8 cellular contexts compared by ENCODE assay signal in the genomic region with DNA sequence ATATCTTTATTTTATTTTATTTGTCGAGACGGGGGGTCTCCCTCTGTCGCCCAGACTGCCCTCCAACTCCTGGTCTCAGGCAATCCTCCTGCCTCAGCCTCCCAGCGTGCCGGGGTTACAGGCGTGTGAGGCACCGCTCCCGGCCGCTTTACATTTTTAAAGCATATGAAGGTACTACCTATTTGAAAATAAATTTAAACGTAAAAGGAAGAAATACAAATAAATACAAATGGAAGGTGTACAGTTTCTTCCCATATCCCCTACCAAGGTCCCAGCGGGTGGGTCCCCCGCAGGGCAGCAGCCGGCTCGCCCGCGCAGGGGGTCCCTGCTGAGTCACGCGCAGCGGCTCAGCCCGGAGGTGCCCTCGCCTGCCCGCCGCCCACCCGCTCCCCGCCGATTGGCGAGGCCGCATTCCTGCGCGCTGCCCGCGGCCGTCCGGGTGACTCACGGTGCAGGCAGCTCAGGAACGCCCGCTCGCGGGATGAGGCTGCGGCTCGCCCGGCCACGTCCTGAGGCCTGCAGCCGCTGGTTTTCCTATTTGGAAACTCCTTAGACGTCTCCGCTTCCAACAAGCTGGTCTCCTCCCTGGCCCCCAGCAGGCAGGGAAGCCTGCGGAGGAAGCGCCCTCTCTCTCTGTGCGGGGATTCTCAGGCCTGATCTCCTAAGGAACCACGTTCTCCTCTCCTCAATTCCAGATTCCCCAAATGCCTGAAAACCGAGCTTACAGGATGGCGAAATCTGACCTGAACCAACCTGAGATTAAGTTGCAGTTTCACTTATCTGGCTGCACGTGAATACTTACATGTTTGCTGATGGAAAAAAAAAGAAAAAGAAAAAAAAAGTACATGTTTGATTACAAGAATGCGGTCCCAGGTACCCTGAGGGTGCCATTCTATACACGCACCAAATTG. TPM values are rescaled to one million over a fixed set of nuclear protein-coding genes. Genes with fewer than 3 reads are reported as not detected.
DNase-seq lines count a peak whose midpoint lies in the region; ATAC-seq, FAIRE-seq and TF ChIP-seq lines count a peak whose summit lies in the region.

No MANE protein-coding gene starts in this region.

- no peaks in the 10 kb centered on the region for H3K36me3 Mint-ChIP-seq in endothelial cell (ENCODE audit: low read depth, unreplicated experiment)
- no peaks in the 10 kb centered on the region for H3K36me3 Mint-ChIP-seq in memory B cell

- no peak for DNase-seq in activated CD4-positive, CD25-positive, alpha-beta regulatory T cell (lab: John Stamatoyannopoulos, UW)
- DNase-seq in endothelial cell (ENCODE audit: low spot score) (peak; percentile 90), memory B cell (ENCODE audit: low spot score in 2 of 2) (no peak), NCI-H1436 (lab: John Stamatoyannopoulos, UW) (no peak)
- DNase-seq in stimulated activated CD8-positive, alpha-beta memory T cell treated with anti-CD3 and anti-CD28 coated beads, Interleukin-15, amount 100 ng/mL, for 48 hours (ENCODE audit: low read depth in 2 of 2) = peak; percentile 56 to 62

- peak overlapping the region; percentile 36 for H3K27ac Mint-ChIP-seq in endothelial cell (ENCODE audit: unreplicated experiment)
- H3K27ac Mint-ChIP-seq in memory B cell = no peak overlapping the region

- H3K4me3 Mint-ChIP-seq in endothelial cell (ENCODE audit: unreplicated experiment) = peak overlapping the region; percentile 45
- H3K4me3 Mint-ChIP-seq in memory B cell = peak overlapping the region; percentile 69

- H3K9me3 Mint-ChIP-seq in endothelial cell (ENCODE audit: unreplicated experiment) = no peaks in the 10 kb centered on the region
- no peaks in the 10 kb centered on the region for H3K9me3 Mint-ChIP-seq in memory B cell

- ATAC-seq in activated CD4-positive, CD25-positive, alpha-beta regulatory T cell treated with anti-CD3 and anti-CD28 coated beads, Interleukin-2, amount 50 U/mL, for 24 hours = peak; percentile 35 to 43
- no peak for ATAC-seq in memory B cell (ENCODE audit: low read depth)
- ATAC-seq in GM18519 (IDR thresholded peaks at IDR 0.05; ENCODE audit: low FRiP score, unreplicated experiment) = no peak

- no peak for TF ChIP-seq CTCF in endothelial cell (IDR thresholded peaks at IDR 0.05; ENCODE audit: unreplicated experiment)

- peak; percentile 75 for FAIRE-seq in TTC549 (lab: Jason Lieb, UNC)

- peaks cover 6% of the 10 kb centered on the region for H3K27me3 Mint-ChIP-seq in endothelial cell (ENCODE audit: unreplicated experiment)
- H3K27me3 Mint-ChIP-seq in memory B cell = peaks cover 14% of the 10 kb centered on the region

- H3K4me1 Mint-ChIP-seq in endothelial cell (ENCODE audit: unreplicated experiment) (peaks cover 13% of the 10 kb centered on the region), memory B cell (peaks cover 14% of the 10 kb centered on the region)

RNA-seq across cellular contexts. Expression of a gene that starts 54.8 kb away (rescaled TPM):
- 5.2 TPM for total RNA-seq in endothelial cell (ENCODE audit: unreplicated experiment)

Comparison
In these comparisons a context has a peak if more than half of its experiments do, and no peak if none do; other contexts are left out.
1. ATAC-seq: peak in activated CD4-positive, CD25-positive, alpha-beta regulatory T cell treated with anti-CD3 and anti-CD28 coated beads, Interleukin-2, amount 50 U/mL, for 24 hours (2 of 2); none in memory B cell (single experiment) and GM18519 (single experiment).
2. DNase-seq: peak in endothelial cell (single experiment) and stimulated activated CD8-positive, alpha-beta memory T cell treated with anti-CD3 and anti-CD28 coated beads, Interleukin-15, amount 100 ng/mL, for 48 hours (2 of 2); none in activated CD4-positive, CD25-positive, alpha-beta regulatory T cell (0 of 4), memory B cell (0 of 2) and NCI-H1436 (single experiment).